10 cellular contexts compared by ENCODE assay signal in the genomic region with DNA sequence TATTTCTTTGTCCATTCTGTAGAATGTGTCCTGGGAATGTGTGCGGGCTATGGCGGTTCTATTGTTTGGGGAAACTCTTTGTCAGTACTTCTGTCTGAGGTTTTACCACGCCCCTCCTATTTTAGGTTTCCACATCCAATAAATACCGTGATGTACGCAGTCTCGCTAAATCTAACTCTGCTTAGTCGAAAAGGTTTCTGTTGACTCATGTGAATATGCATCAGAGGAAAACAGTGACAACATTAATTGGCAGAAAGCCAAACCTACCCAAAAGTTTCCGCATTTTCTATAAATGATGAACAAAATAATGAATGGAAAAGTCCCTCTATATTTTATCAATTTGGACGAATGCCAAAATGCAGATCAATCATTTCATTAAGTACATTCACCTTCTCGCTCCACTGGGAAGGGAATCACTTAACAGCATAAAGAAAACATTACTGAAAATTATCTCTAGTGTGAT.
DNase-seq lines count a peak whose midpoint lies in the region; ATAC-seq, FAIRE-seq and TF ChIP-seq lines count a peak whose summit lies in the region.
"Had no signal": no experiment of that assay in that cellular context is flagged by ENCODE, and none has a peak within 500 bp of the region (broad histone marks: within the 10 kb centered on the region; RNA-seq: fewer than 3 reads in every experiment).

No MANE protein-coding gene starts in this region.

- H3K27ac Mint-ChIP-seq in activated CD8-positive, alpha-beta T cell treated with anti-CD3 and anti-CD28 coated beads for 36 hours: peak overlapping the region; percentile 90

- peak; percentile 63 for ATAC-seq in activated CD8-positive, alpha-beta T cell treated with anti-CD3 and anti-CD28 coated beads for 36 hours

- peak overlapping the region; percentile 25 for H3K4me3 Mint-ChIP-seq in activated CD8-positive, alpha-beta T cell treated with anti-CD3 and anti-CD28 coated beads for 36 hours

- CTCF ChIA-PET in activated CD8-positive, alpha-beta T cell treated with anti-CD3 and anti-CD28 coated beads for 36 hours (lab: Charles Lee): no interaction called here

- DNase-seq in activated CD8-positive, alpha-beta T cell treated with anti-CD3 and anti-CD28 coated beads for 36 hours: peak; percentile 48
- DNase-seq in fibroblast of peridontal ligament (ENCODE audit: extremely low read depth) (peak; percentile 30), erythroblast (lab: John Stamatoyannopoulos, UW) (no peak), GM12892 (ENCODE audit: insufficient read length) (no peak), NCI-H524 (lab: John Stamatoyannopoulos, UW) (no peak), glomerular visceral epithelial cell (ENCODE audit: extremely low spot score) (no peak)
- DNase-seq in stimulated activated CD4-positive, alpha-beta T cell treated with anti-CD3 and anti-CD28 coated beads, Interleukin-2, amount 100 ng/mL, for 24 hours: peak; percentile 44 to 57
- DNase-seq: NCI-H774 had no signal

- TF ChIP-seq CTCF in activated CD8-positive, alpha-beta T cell treated with anti-CD3 and anti-CD28 coated beads for 36 hours (IDR thresholded peaks at IDR 0.05): no peak

- no peaks in the 10 kb centered on the region for H3K9me3 Mint-ChIP-seq in activated CD8-positive, alpha-beta T cell treated with anti-CD3 and anti-CD28 coated beads for 36 hours
- H3K9me3 Mint-ChIP-seq: immature natural killer cell had no signal

- no peak for TF ChIP-seq RAD21 in Ishikawa (IDR thresholded peaks at IDR 0.05; ENCODE audit: low read depth)

- peaks cover 36% of the 10 kb centered on the region for H3K36me3 Mint-ChIP-seq in activated CD8-positive, alpha-beta T cell treated with anti-CD3 and anti-CD28 coated beads for 36 hours (ENCODE audit: low read depth)

- no peak for TF ChIP-seq EP300 in Ishikawa (IDR thresholded peaks at IDR 0.05; ENCODE audit: borderline replicate concordance)

- no peak for FAIRE-seq in GM12892 (lab: Jason Lieb, UNC)

- no peaks in the 10 kb centered on the region for H3K27me3 Mint-ChIP-seq in activated CD8-positive, alpha-beta T cell treated with anti-CD3 and anti-CD28 coated beads for 36 hours

- POLR2A ChIA-PET in activated CD8-positive, alpha-beta T cell treated with anti-CD3 and anti-CD28 coated beads for 36 hours (lab: Charles Lee): no interaction called here

- H3K4me1 Mint-ChIP-seq in activated CD8-positive, alpha-beta T cell treated with anti-CD3 and anti-CD28 coated beads for 36 hours (ENCODE audit: low read depth): peaks cover 85% of the 10 kb centered on the region

- TF ChIP-seq POLR2A in erythroblast (IDR thresholded peaks at IDR 0.05; ENCODE audit: low read length): no peak
- no peak for TF ChIP-seq POLR2A in GM12892 (IDR thresholded peaks at IDR 0.05; ENCODE audit: low read depth, low read length)

- intact Hi-C loops in activated CD8-positive, alpha-beta T cell treated with anti-CD3 and anti-CD28 coated beads for 36 hours (cut with micrococcal nuclease): no loop called here

TF ChIP-seq in Ishikawa, 13 proteins besides CTCF, POLR2A, EP300 and RAD21:
- no peak for TF ChIP-seq TAF1 (IDR thresholded peaks at IDR 0.05; ENCODE audit: low read depth)
- TF ChIP-seq NFIC (IDR thresholded peaks at IDR 0.05): 0 out of 2 replicates have a peak, but pooled peaks have one; percentile 33

Comparison
In these comparisons a context has a peak if more than half of its experiments do, and no peak if none do; other contexts are left out.
1. DNase-seq: peak in activated CD8-positive, alpha-beta T cell treated with anti-CD3 and anti-CD28 coated beads for 36 hours (single experiment), fibroblast of peridontal ligament (single experiment) and stimulated activated CD4-positive, alpha-beta T cell treated with anti-CD3 and anti-CD28 coated beads, Interleukin-2, amount 100 ng/mL, for 24 hours (2 of 2); none in erythroblast (0 of 2), GM12892 (single experiment), NCI-H524 (0 of 2) and glomerular visceral epithelial cell (single experiment).